21 cellular contexts compared by ENCODE assay signal in the genomic region with DNA sequence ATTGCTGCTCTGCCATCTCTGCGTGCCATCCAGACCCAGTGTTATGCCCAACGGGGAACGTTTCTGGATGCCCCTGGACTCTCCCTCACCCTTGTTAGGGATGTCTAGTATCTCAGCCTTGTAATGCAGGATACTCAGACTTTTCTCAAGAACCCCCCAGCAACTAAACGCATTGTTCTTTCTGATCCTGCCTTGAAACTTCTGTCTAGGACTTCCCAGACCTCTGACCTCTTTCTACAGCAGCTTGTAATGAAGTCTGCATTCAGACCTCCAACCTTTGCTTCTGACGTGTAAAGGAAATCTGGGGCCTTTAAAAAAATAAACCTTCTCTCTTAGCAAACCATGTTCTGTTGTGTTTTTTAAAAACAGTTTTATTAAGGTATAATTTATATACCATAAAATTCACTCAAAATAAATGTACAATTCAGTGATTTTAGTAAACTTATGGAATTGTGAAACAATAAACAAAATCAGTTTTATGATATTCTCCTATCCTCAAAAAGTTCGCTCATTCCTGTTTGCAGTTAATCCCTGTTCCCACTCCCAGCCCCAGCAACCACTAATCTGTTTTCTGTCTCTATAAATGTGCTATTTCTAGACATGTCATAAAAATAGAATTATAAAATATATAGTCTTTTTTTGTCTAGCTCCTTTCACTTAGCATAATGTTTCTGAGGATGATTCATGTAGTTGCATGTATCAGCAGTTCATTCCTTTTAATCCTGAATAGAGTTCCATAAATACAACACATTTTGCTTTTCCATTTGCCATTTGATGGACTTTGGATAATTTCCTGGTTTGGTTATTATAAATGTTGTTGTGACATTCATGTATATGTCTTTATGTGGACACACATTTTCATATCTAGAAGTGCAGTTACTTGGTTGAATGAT.
DNase-seq lines count a peak whose midpoint lies in the region; ATAC-seq and TF ChIP-seq lines count a peak whose summit lies in the region.
"Had no signal": no experiment of that assay in that cellular context is flagged by ENCODE, and none has a peak within 500 bp of the region (broad histone marks: within the 10 kb centered on the region; RNA-seq: fewer than 3 reads in every experiment).

No MANE protein-coding gene starts in this region.

- no peaks in the 10 kb centered on the region for H3K9me1 ChIP-seq in IMR-90 (ENCODE audit: insufficient read depth, low read length)

- H3K56ac ChIP-seq in IMR-90 (ENCODE audit: extremely low read depth, insufficient read depth, low read length), result no peak overlapping the region

- no peak for DNase-seq in IMR-90
- DNase-seq in chondrocyte (ENCODE audit: low spot score), result no peak
- peak; percentile 18 to 54 for DNase-seq in foreskin keratinocyte
- DNase-seq in erythroblast (lab: John Stamatoyannopoulos, UW), result no peak
- DNase-seq in NCI-H187 (lab: John Stamatoyannopoulos, UW), result no peak
- DNase-seq: AML-193; Calu3; CD4-positive, alpha-beta T cell; Karpas-422; MG63; NCI-H1092; NCI-H146; NCI-H2081 treated with DMSO at 0.1 percent for 48 hours; NCI-H510A; NCI-H774; PC-9 had no signal

- CTCF ChIA-PET in IMR-90 (lab: Yijun Ruan, JAX), result interaction anchor here (0.5 kb wide), 1 partner anchor 41 kb away, joined by 3 read pairs; no protein-coding TSS in a partner anchor

- no TSS peak for BruUV-seq in IMR-90 (replicated peaks; lab: Mats Ljungman, UMichigan)

- H3K27me3 ChIP-seq in IMR-90 (ENCODE audit: control insufficient read depth, insufficient read depth, low read length), result no peaks in the 10 kb centered on the region; the same call in 1 of the 2 replicates
- H3K27me3 ChIP-seq in foreskin keratinocyte, result no peaks in the 10 kb centered on the region
- H3K27me3 ChIP-seq: MG63, SJSA1 had no signal

- no peak for TF ChIP-seq RAD21 in IMR-90 (IDR thresholded peaks at IDR 0.05; ENCODE audit: low read length)

- in situ Hi-C loops in IMR-90 (cut with MboI; ENCODE audit: low sequenced_read_pairs), result no loop called here

- H4K20me1 ChIP-seq in IMR-90 (ENCODE audit: insufficient read depth, low read length), result no peaks in the 10 kb centered on the region

- intact Hi-C loops in IMR-90 (cut with micrococcal nuclease), result no loop called here

- H3K27ac ChIP-seq in IMR-90 (ENCODE audit: insufficient read depth, low read length) (no peak overlapping the region), foreskin keratinocyte (no peak overlapping the region)
- H3K27ac ChIP-seq: PC-9, SJSA1 had no signal

- H3K36me3 Mint-ChIP-seq in chondrocyte (ENCODE audit: low read depth), result no peaks in the 10 kb centered on the region
- H3K36me3 Mint-ChIP-seq in stimulated activated memory B cell treated with anti-CD40 and anti-IgM and Interleukin-4, amounts not matched to agents 10 μg/mL and 1 μg/mL and 100 μg/mL, for 72 hours, result no peaks in the 10 kb centered on the region

- H2BK20ac ChIP-seq in IMR-90 (ENCODE audit: low read depth, low read length), result no peak overlapping the region

- dilution Hi-C loops in IMR-90 (cut with HindIII; ENCODE audit: low sequenced_read_pairs, unreplicated experiment), result no loop called here

- no peak overlapping the region for H2BK5ac ChIP-seq in IMR-90 (ENCODE audit: low read depth, low read length, poor library complexity, severe bottlenecking)

- H3K9ac ChIP-seq in IMR-90 (ENCODE audit: low read depth, low read length), result no peak overlapping the region

- no peak overlapping the region for H3K14ac ChIP-seq in IMR-90 (replicated peaks; ENCODE audit: low read depth, low read length)

- TF ChIP-seq CTCF in IMR-90 (conservative IDR thresholded peaks at IDR 0.05; ENCODE audit: low read depth, low read length) (no peak), chondrocyte (IDR thresholded peaks at IDR 0.05) (no peak), foreskin keratinocyte (conservative IDR thresholded peaks at IDR 0.05) (no peak)

- no peak overlapping the region for H4K91ac ChIP-seq in IMR-90 (ENCODE audit: insufficient read depth, low read depth, low read length)

- H3K23ac ChIP-seq in IMR-90 (ENCODE audit: low read depth, low read length), result no peak overlapping the region

- no peaks in the 10 kb centered on the region for H3K9me3 ChIP-seq in IMR-90 (ENCODE audit: control insufficient read depth, insufficient read depth, low read length)
- H3K9me3 ChIP-seq: MG63, SJSA1 had no signal

- H3K4me3 Mint-ChIP-seq in chondrocyte (ENCODE audit: unreplicated experiment), result no peak overlapping the region
- no peak overlapping the region for H3K4me3 Mint-ChIP-seq in stimulated activated memory B cell treated with anti-CD40 and anti-IgM and Interleukin-4, amounts not matched to agents 10 μg/mL and 1 μg/mL and 100 μg/mL, for 72 hours
- H3K4me3 Mint-ChIP-seq: CD4-positive, alpha-beta T cell had no signal

- no peak for TF ChIP-seq POLR2A in IMR-90 (IDR thresholded peaks at IDR 0.05; ENCODE audit: low read depth, low read length)
- TF ChIP-seq POLR2A in erythroblast (IDR thresholded peaks at IDR 0.05; ENCODE audit: low read length), result no peak

- H3K4me2 ChIP-seq in IMR-90 (ENCODE audit: low read depth, low read length), result no peak overlapping the region
- H3K4me2 ChIP-seq: PC-9 had no signal

- H3K36me3 ChIP-seq in IMR-90 (ENCODE audit: control insufficient read depth, insufficient read depth, low read length), result no peaks in the 10 kb centered on the region
- H3K36me3 ChIP-seq: MG63, SJSA1 had no signal

- H3K4ac ChIP-seq in IMR-90 (ENCODE audit: low read depth, low read length), result no peak overlapping the region

- peak overlapping the region; percentile 75 for H3K27ac Mint-ChIP-seq in chondrocyte (ENCODE audit: unreplicated experiment)
- no peak overlapping the region for H3K27ac Mint-ChIP-seq in stimulated activated memory B cell treated with anti-CD40 and anti-IgM and Interleukin-4, amounts not matched to agents 10 μg/mL and 1 μg/mL and 100 μg/mL, for 72 hours
- H3K27ac Mint-ChIP-seq: CD4-positive, alpha-beta T cell had no signal

- H4K5ac ChIP-seq in IMR-90 (ENCODE audit: low read depth, low read length), result no peak overlapping the region

- POLR2A ChIA-PET in IMR-90 (lab: Charles Lee; ENCODE audit: unreplicated experiment), result no interaction called here

- H4K8ac ChIP-seq in IMR-90 (ENCODE audit: low read depth in 2 of 2, low read length in 2 of 2), result no peak overlapping the region

- no peaks in the 10 kb centered on the region for H3K27me3 Mint-ChIP-seq in chondrocyte (ENCODE audit: low read depth)
- peaks cover 11% of the 10 kb centered on the region for H3K27me3 Mint-ChIP-seq in stimulated activated memory B cell treated with anti-CD40 and anti-IgM and Interleukin-4, amounts not matched to agents 10 μg/mL and 1 μg/mL and 100 μg/mL, for 72 hours

- H3K18ac ChIP-seq in IMR-90 (ENCODE audit: low read depth, low read length), result no peak overlapping the region

- H3K4me1 ChIP-seq in IMR-90 (ENCODE audit: control insufficient read depth, insufficient read depth, low read length) (no peaks in the 10 kb centered on the region), foreskin keratinocyte (peaks cover 22% of the 10 kb centered on the region)
- H3K4me1 ChIP-seq: SJSA1 had no signal

- H3K9me3 Mint-ChIP-seq in chondrocyte (ENCODE audit: low read depth), result peaks cover 8% of the 10 kb centered on the region
- no peaks in the 10 kb centered on the region for H3K9me3 Mint-ChIP-seq in stimulated activated memory B cell treated with anti-CD40 and anti-IgM and Interleukin-4, amounts not matched to agents 10 μg/mL and 1 μg/mL and 100 μg/mL, for 72 hours
- H3K9me3 Mint-ChIP-seq: CD4-positive, alpha-beta T cell had no signal

- no peak overlapping the region for H2AK5ac ChIP-seq in IMR-90 (ENCODE audit: low read depth, low read length)

- no peak overlapping the region for H2AFZ ChIP-seq in IMR-90 (replicated peaks; ENCODE audit: low read length, poor library complexity)
- H2AFZ ChIP-seq: PC-9 had no signal

- no peak overlapping the region for H2BK15ac ChIP-seq in IMR-90 (ENCODE audit: low read depth, low read length)

- 89% methylated on average over 1 of the region's 6 CpGs; no CpG with 5 or more reads in 1 of the 2 experiments for WGBS in IMR-90 (ENCODE audit: extremely low coverage in 2 of 2, insufficient read length in 1 of 2), 2 experiments

- ATAC-seq in IMR-90 (ENCODE audit: low read depth) (no peak), foreskin keratinocyte (peak; percentile 41), GM21576 (IDR thresholded peaks at IDR 0.05; ENCODE audit: unreplicated experiment) (no peak), GM21723 (IDR thresholded peaks at IDR 0.05; ENCODE audit: unreplicated experiment) (no peak)
- ATAC-seq in stimulated activated memory B cell treated with anti-CD40 and anti-IgM and Interleukin-4, amounts not matched to agents 10 μg/mL and 1 μg/mL and 100 μg/mL, for 72 hours, result peak; percentile 22
- ATAC-seq: GM12878 had no signal

- H3K79me1 ChIP-seq in IMR-90 (ENCODE audit: low read depth in 1 of 2, low read length in 2 of 2), result no peaks in the 10 kb centered on the region

- no peak overlapping the region for H2BK120ac ChIP-seq in IMR-90 (ENCODE audit: low read depth, low read length)

- peak overlapping the region; percentile 23 for H2AK9ac ChIP-seq in IMR-90 (replicated peaks; ENCODE audit: low read depth, low read length, poor library complexity)

- H3K4me3 ChIP-seq in IMR-90 (ENCODE audit: insufficient read depth, low read depth, low read length), result no peak overlapping the region
- H3K4me3 ChIP-seq: GM12878, MG63, PC-9, SJSA1 had no signal

- H3K4me1 Mint-ChIP-seq in chondrocyte (ENCODE audit: low read depth), result peaks cover 20% of the 10 kb centered on the region
- no peaks in the 10 kb centered on the region for H3K4me1 Mint-ChIP-seq in stimulated activated memory B cell treated with anti-CD40 and anti-IgM and Interleukin-4, amounts not matched to agents 10 μg/mL and 1 μg/mL and 100 μg/mL, for 72 hours

TF ChIP-seq in IMR-90, 13 proteins besides CTCF, POLR2A, EP300 and RAD21 (continues in another document):
- TF ChIP-seq MAFK (IDR thresholded peaks at IDR 0.05; ENCODE audit: low read depth, low read length), result no peak
- no peak for TF ChIP-seq CEBPB (IDR thresholded peaks at IDR 0.05; ENCODE audit: low read depth, low read length)
- no peak for TF ChIP-seq RFX5 (IDR thresholded peaks at IDR 0.05; ENCODE audit: low read depth, low read length)
- TF ChIP-seq MAZ (IDR thresholded peaks at IDR 0.05; ENCODE audit: borderline replicate concordance, low read depth, low read length), result no peak
- TF ChIP-seq RCOR1 (IDR thresholded peaks at IDR 0.05; ENCODE audit: insufficient replicate concordance, low read length), result no peak
- TF ChIP-seq NFE2L2 (IDR thresholded peaks at IDR 0.05; ENCODE audit: low read depth, low read length), result no peak
- TF ChIP-seq CHD1 (IDR thresholded peaks at IDR 0.05; ENCODE audit: low read depth, low read length), result no peak
- TF ChIP-seq FOS (IDR thresholded peaks at IDR 0.05; ENCODE audit: low read depth, low read length), result no peak
- TF ChIP-seq SMC3 (IDR thresholded peaks at IDR 0.05; ENCODE audit: low read depth, low read length), result no peak
- no peak for TF ChIP-seq MXI1 (IDR thresholded peaks at IDR 0.05; ENCODE audit: borderline replicate concordance, low read depth, low read length)

Comparison
In these comparisons a context has a peak if more than half of its experiments do, and no peak if none do; other contexts are left out.
1. ATAC-seq: peak in foreskin keratinocyte (single experiment) and stimulated activated memory B cell treated with anti-CD40 and anti-IgM and Interleukin-4, amounts not matched to agents 10 μg/mL and 1 μg/mL and 100 μg/mL, for 72 hours (single experiment); none in IMR-90 (single experiment), GM21576 (single experiment) and GM21723 (single experiment).
2. DNase-seq: peak in foreskin keratinocyte (2 of 2); none in IMR-90 (single experiment), chondrocyte (single experiment), erythroblast (0 of 2) and NCI-H187 (0 of 2).